In the genomic region with DNA sequence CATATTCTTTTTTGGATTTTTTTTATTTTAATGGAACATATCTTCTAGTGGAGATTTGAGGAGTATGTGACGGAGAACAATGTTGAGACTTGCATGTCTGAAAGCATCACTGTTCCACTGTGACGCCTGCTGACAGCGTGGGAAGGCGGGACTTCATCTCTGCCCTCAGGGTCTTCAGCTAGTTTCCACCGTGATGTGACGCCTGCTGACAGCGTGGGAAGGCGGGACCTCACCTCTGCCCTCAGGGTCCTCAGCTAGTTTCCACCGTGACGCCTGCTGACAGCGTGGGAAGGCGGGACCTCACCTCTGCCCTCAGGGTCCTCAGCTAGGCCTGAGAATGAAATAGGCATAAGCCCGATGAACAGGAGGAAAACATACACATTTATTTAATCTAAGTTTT, we compare ENCODE assay signal across 27 cellular contexts.
"Had no signal": no experiment of that assay in that cellular context is flagged by ENCODE, and none has a peak within 500 bp of the region (broad histone marks: within the 10 kb centered on the region; RNA-seq: fewer than 3 reads in every experiment).

No MANE protein-coding gene starts in this region.

- H3K27me3 ChIP-seq: brain microvascular endothelial cell, MG63, Peyer's patch had no signal

- H3K36me3 ChIP-seq: brain microvascular endothelial cell, MG63, Peyer's patch had no signal

- H3K9me3 ChIP-seq: MG63, Peyer's patch had no signal

- ATAC-seq: activated CD8-positive, alpha-beta T cell treated with anti-CD3 and anti-CD28 coated beads, Interleukin-2, amount 10 ng/mL, durations not matched to agents 7 days and 5 days; activated T-cell treated with anti-CD3 and anti-CD28 coated beads, Interleukin-2, amount 50 U/mL, for 4 hours; PC-3 had no signal

- DNase-seq: activated CD4-positive, alpha-beta T cell treated with anti-CD3 and anti-CD28 coated beads, Interleukin-2, amount 10 ng/mL, durations not matched to agents 24 days and 14 days; activated CD4-positive, alpha-beta T cell treated with anti-CD3 and anti-CD28 coated beads, Interleukin-2, amount 50 U/mL, for 4 hours; activated CD8-positive, alpha-beta T cell treated with anti-CD3 and anti-CD28 coated beads, Interleukin-2, amount 10 ng/mL, durations not matched to agents 7 days and 5 days; activated effector memory CD4-positive, alpha-beta T cell treated with anti-CD3 and anti-CD28 coated beads, Interleukin-2, amount 50 U/mL, for 16 hours; activated naive CD4-positive, alpha-beta T cell; activated naive CD4-positive, alpha-beta T cell treated with anti-CD3 and anti-CD28 coated beads, Interleukin-2, amount 50 U/mL, for 16 hours; activated naive CD8-positive, alpha-beta T cell treated with anti-CD3 and anti-CD28 coated beads for 36 hours; activated T-cell treated with anti-CD3 and anti-CD28 coated beads, Interleukin-2, amount 50 U/mL, for 4 hours; amniotic stem cell; aorta; brain microvascular endothelial cell; Karpas-422; MG63; NCI-H1048; NCI-H1436 treated with DMSO at 0.1 percent for 48 hours; NCI-H187; NCI-H2029 treated with DMSO at 0.1 percent for 48 hours; NCI-H2107; NCI-H2171; NCI-H510A; NCI-H526; NCI-H748 treated with DMSO at 0.1 percent for 48 hours; NK-92 treated with Interleukin-12 subunit alpha and Interleukin-12 subunit beta, amount 100 ng/mL, for 24 hours; PC-3; Peyer's patch; RPMI8226; SIG-M5 had no signal

- H3K4me3 ChIP-seq: MG63, Peyer's patch had no signal

- H3K27ac ChIP-seq: brain microvascular endothelial cell, Peyer's patch had no signal

- H3K4me1 ChIP-seq: Peyer's patch had no signal
